Comparison of ENCODE assay signal across 1 cellular context in the genomic region with DNA sequence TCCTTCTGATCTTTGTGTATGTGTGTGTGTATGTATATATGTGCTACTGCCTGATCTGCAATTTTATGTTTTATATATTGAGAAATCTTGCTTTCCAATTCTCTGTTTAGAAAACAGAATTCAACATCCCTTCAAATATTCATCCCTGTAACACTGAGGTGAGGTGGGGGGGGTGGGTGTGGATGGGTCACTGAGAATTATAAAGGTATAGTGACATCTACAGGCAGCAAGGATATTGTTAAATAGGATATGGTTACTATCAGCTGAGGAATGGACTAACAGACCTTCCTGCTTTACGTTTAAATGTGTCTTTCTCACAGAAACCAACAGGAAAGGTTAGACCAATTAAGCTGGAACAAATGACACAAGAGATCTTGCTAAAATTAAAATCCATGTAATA.
TF ChIP-seq lines count a peak whose summit lies in the region.

No MANE protein-coding gene starts in this region.

TF ChIP-seq in HepG2, 621 proteins besides CTCF, POLR2A, EP300 and RAD21:
- TF ChIP-seq, protein P1, sequence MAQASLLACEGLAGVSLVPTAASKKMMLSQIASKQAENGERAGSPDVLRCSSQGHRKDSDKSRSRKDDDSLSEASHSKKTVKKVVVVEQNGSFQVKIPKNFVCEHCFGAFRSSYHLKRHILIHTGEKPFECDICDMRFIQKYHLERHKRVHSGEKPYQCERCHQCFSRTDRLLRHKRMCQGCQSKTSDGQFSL (CRISPR knock-in tag; IDR thresholded peaks at IDR 0.05): peak; percentile 63; the same call in 1 of the 2 replicates
- TF ChIP-seq CBX5 (CRISPR knock-in tag; IDR thresholded peaks at IDR 0.05; ENCODE audit: borderline replicate concordance) (no peak), ZSCAN25 (CRISPR knock-in tag; IDR thresholded peaks at IDR 0.05) (no peak), ONECUT2 (CRISPR knock-in tag; IDR thresholded peaks at IDR 0.05) (no peak)
TF ChIP-seq in HepG2: peak in this region for 1.
